ENCODE assay signal across 32 cellular contexts in genomic region chr11:46265764-46266163, GRCh38. TPM values are rescaled to one million over a fixed set of nuclear protein-coding genes. Genes with fewer than 3 reads are reported as not detected.
A peak's percentile ranks its signal among the peaks of the same experiment; 100 is the strongest.
DNase-seq lines count a peak whose midpoint lies in the region; ATAC-seq, FAIRE-seq and TF ChIP-seq lines count a peak whose summit lies in the region.
"Had no signal": no experiment of that assay in that cellular context is flagged by ENCODE, and none has a peak within 500 bp of the region (broad histone marks: within the 10 kb centered on the region; RNA-seq: fewer than 3 reads in every experiment).

No MANE protein-coding gene starts in this region.

- H3K9me3 ChIP-seq in GM12878 (replicated peaks; ENCODE audit: control insufficient read depth, insufficient read depth, low read length) (no peaks in the 10 kb centered on the region; the same call in 2 of the 3 replicates), small intestine (ENCODE audit: control insufficient read depth, low read depth) (no peaks in the 10 kb centered on the region), MM.1S (replicated peaks; ENCODE audit: insufficient read depth, low read length) (no peaks in the 10 kb centered on the region)
- H3K9me3 ChIP-seq: ascending aorta, MG63, ovary had no signal

- no peaks in the 10 kb centered on the region for H3K9me3 Mint-ChIP-seq in activated naive CD4-positive, alpha-beta T cell treated with anti-CD3 and anti-CD28 coated beads, Interleukin-2, amount 10 ng/mL, durations not matched to agents 7 days and 5 days
- H3K9me3 Mint-ChIP-seq: activated CD4-positive, alpha-beta T cell treated with anti-CD3 and anti-CD28 coated beads, Interleukin-2, amount 10 ng/mL, durations not matched to agents 24 days and 14 days; activated naive CD8-positive, alpha-beta T cell treated with anti-CD3 and anti-CD28 coated beads, Interleukin-2, amount 10 ng/mL, durations not matched to agents 7 days and 5 days; T-cell had no signal

- peak overlapping the region; percentile 1; the same call in 1 of the 2 replicates for H3K9ac ChIP-seq in GM12878 (ENCODE audit: control insufficient read depth, insufficient read depth, low read length)
- H3K9ac ChIP-seq in MM.1S (ENCODE audit: low read length): no peak overlapping the region
- H3K9ac ChIP-seq: KMS-11 had no signal

- TF ChIP-seq POLR2A in GM12878 (IDR thresholded peaks at IDR 0.05; ENCODE audit: low read depth, low read length): no peak

- no peaks in the 10 kb centered on the region for H3K9me2 ChIP-seq in MM.1S (replicated peaks; ENCODE audit: insufficient read depth, low read length)

- H3K4me3 ChIP-seq in GM12878 (no peak overlapping the region), small intestine (ENCODE audit: low read depth in 1 of 2, low read length in 2 of 2) (no peak overlapping the region), MM.1S (ENCODE audit: low read length) (no peak overlapping the region)
- H3K4me3 ChIP-seq: ascending aorta, lung, MG63, ovary had no signal

- peaks cover 38% of the 10 kb centered on the region for H3K27me3 Mint-ChIP-seq in activated naive CD4-positive, alpha-beta T cell treated with anti-CD3 and anti-CD28 coated beads, Interleukin-2, amount 10 ng/mL, durations not matched to agents 7 days and 5 days
- H3K27me3 Mint-ChIP-seq: T-cell had no signal

- H3K79me2 ChIP-seq in GM12878 (ENCODE audit: control insufficient read depth, insufficient read depth, low read length) (no peaks in the 10 kb centered on the region), MM.1S (ENCODE audit: low read length) (no peaks in the 10 kb centered on the region)

- SMC1A ChIA-PET in GM12878 (lab: Charles Lee; ENCODE audit: uncharacterized antibody, unreplicated experiment): interaction anchor here (0.8 to 2.8 kb wide), 8 partner anchors 10 to 44 kb away, joined by 3 to 10 read pairs (median 4); no protein-coding TSS in a partner anchor

- in situ Hi-C loops in GM12878 (cut with MboI): no loop called here

- H3K4me3 Mint-ChIP-seq in activated naive CD4-positive, alpha-beta T cell treated with anti-CD3 and anti-CD28 coated beads, Interleukin-2, amount 10 ng/mL, durations not matched to agents 7 days and 5 days: no peak overlapping the region
- H3K4me3 Mint-ChIP-seq: activated CD4-positive, alpha-beta T cell treated with anti-CD3 and anti-CD28 coated beads, Interleukin-2, amount 10 ng/mL, durations not matched to agents 24 days and 14 days; activated naive CD8-positive, alpha-beta T cell treated with anti-CD3 and anti-CD28 coated beads, Interleukin-2, amount 10 ng/mL, durations not matched to agents 7 days and 5 days; nephron progenitor cell; stimulated activated naive B cell treated with anti-CD40 and anti-IgM and Interleukin-4, amounts not matched to agents 10 μg/mL and 1 μg/mL and 100 μg/mL, for 72 hours; T-cell; WTC11 had no signal

- H3K36me3 ChIP-seq in GM12878 (ENCODE audit: control insufficient read depth in 2 of 2, insufficient read depth in 2 of 2, low read length in 1 of 2) (no peaks in the 10 kb centered on the region), small intestine (ENCODE audit: control insufficient read depth in 2 of 2, insufficient read depth in 2 of 2, low read length in 2 of 2) (no peaks in the 10 kb centered on the region), MM.1S (replicated peaks; ENCODE audit: insufficient read depth, low read length) (no peaks in the 10 kb centered on the region)
- H3K36me3 ChIP-seq: ascending aorta, MG63, ovary had no signal

- CTCF ChIA-PET in GM12878 (lab: Yijun Ruan, JAX): interaction anchor here (0.7 to 5.9 kb wide), 5 partner anchors 11 to 43 kb away, joined by 3 to 60 read pairs (median 5); partner anchors contain the start of gene CREB3L1
- CTCF ChIA-PET in activated naive CD4-positive, alpha-beta T cell treated with anti-CD3 and anti-CD28 coated beads, Interleukin-2, amount 10 ng/mL, durations not matched to agents 7 days and 5 days (lab: Charles Lee): interaction anchor here (0.9 kb wide), 1 partner anchor 15 kb away, joined by 3 read pairs; no protein-coding TSS in a partner anchor

- H2AFZ ChIP-seq in GM12878 (ENCODE audit: control insufficient read depth, low read depth, low read length): peak overlapping the region; percentile 75
- no peak overlapping the region for H2AFZ ChIP-seq in MM.1S (ENCODE audit: low read length)

- ATAC-seq in HG02610 (IDR thresholded peaks at IDR 0.05; ENCODE audit: unreplicated experiment) (peak; percentile 21), GM12878 (peak; percentile 58)
- ATAC-seq: HCT116, T-cell, WTC11 had no signal

- no peaks in the 10 kb centered on the region for H3K27me3 ChIP-seq in GM12878 (replicated peaks in 1 of 2; ENCODE audit: control insufficient read depth in 2 of 2, insufficient read depth in 2 of 2, low read length in 1 of 2)
- H3K27me3 ChIP-seq in small intestine (ENCODE audit: control insufficient read depth in 2 of 2, insufficient read depth in 2 of 2, low read length in 2 of 2): no peaks in the 10 kb centered on the region
- H3K27me3 ChIP-seq in MM.1S (replicated peaks; ENCODE audit: insufficient read depth, low read length): no peaks in the 10 kb centered on the region
- H3K27me3 ChIP-seq: ascending aorta, MG63, ovary had no signal

- H3K27ac ChIP-seq in GM12878 (ENCODE audit: control insufficient read depth, insufficient read depth) (peak overlapping the region; percentile 61), small intestine (ENCODE audit: low read depth in 1 of 2, low read length in 1 of 2) (peak overlapping the region in 1 of 2 donors; percentile 19), MM.1S (ENCODE audit: low read length) (no peak overlapping the region)
- H3K27ac ChIP-seq: 22Rv1, ascending aorta, HL-60, KMS-11, ovary had no signal

- DNase-seq in DMS153 (lab: John Stamatoyannopoulos, UW) (peak; percentile 29), DMS153 treated with DMSO at 0.1 percent for 48 hours (lab: John Stamatoyannopoulos, UW; ENCODE audit: unreplicated experiment) (no peak), GM12878 (ENCODE audit: low read depth, low spot score) (peak; percentile 47), small intestine (peak; percentile 63), NCI-H2196 treated with DMSO at 0.1 percent for 48 hours (lab: John Stamatoyannopoulos, UW; ENCODE audit: unreplicated experiment) (no peak), MM.1S (no peak)
- no peak for DNase-seq in activated naive CD4-positive, alpha-beta T cell treated with anti-CD3 and anti-CD28 coated beads, Interleukin-2, amount 10 ng/mL, durations not matched to agents 7 days and 5 days
- DNase-seq: activated CD4-positive, alpha-beta T cell treated with anti-CD3 and anti-CD28 coated beads, Interleukin-2, amount 10 ng/mL, durations not matched to agents 24 days and 14 days; activated effector memory CD4-positive, alpha-beta T cell treated with Interleukin-2 at 50 U/mL for 16 hours; activated naive CD8-positive, alpha-beta T cell treated with anti-CD3 and anti-CD28 coated beads, Interleukin-2, amount 10 ng/mL, durations not matched to agents 7 days and 5 days; Calu3; effector CD8-positive, alpha-beta T cell; hippocampal formation; MG63; NCI-H1930; NCI-H226; NCI-H748 treated with DMSO at 0.1 percent for 48 hours; nephron progenitor cell; ovary; stimulated activated naive B cell treated with anti-CD40 and anti-IgM and Interleukin-4, amounts not matched to agents 10 μg/mL and 1 μg/mL and 100 μg/mL, for 72 hours; T-cell had no signal

- peak in 1 of 3 experiments; percentile 53; a peak in 2 of 6 replicates for TF ChIP-seq CTCF in GM12878 (IDR thresholded peaks at IDR 0.05 in 2 of 3, conservative IDR thresholded peaks at IDR 0.05 in 1 of 3; ENCODE audit: control insufficient read depth in 2 of 3, extremely low read depth in 1 of 3, insufficient read depth in 1 of 3, low read depth in 3 of 3, low read length in 3 of 3)
- no peak for TF ChIP-seq CTCF in MM.1S (IDR thresholded peaks at IDR 0.05; ENCODE audit: low read length)

- no peak overlapping the region for H3K27ac Mint-ChIP-seq in activated naive CD4-positive, alpha-beta T cell treated with anti-CD3 and anti-CD28 coated beads, Interleukin-2, amount 10 ng/mL, durations not matched to agents 7 days and 5 days
- H3K27ac Mint-ChIP-seq: activated CD4-positive, alpha-beta T cell treated with anti-CD3 and anti-CD28 coated beads, Interleukin-2, amount 10 ng/mL, durations not matched to agents 24 days and 14 days; activated naive CD8-positive, alpha-beta T cell treated with anti-CD3 and anti-CD28 coated beads, Interleukin-2, amount 10 ng/mL, durations not matched to agents 7 days and 5 days; nephron progenitor cell; stimulated activated naive B cell treated with anti-CD40 and anti-IgM and Interleukin-4, amounts not matched to agents 10 μg/mL and 1 μg/mL and 100 μg/mL, for 72 hours; T-cell; WTC11 had no signal

- H4K20me1 ChIP-seq in GM12878 (ENCODE audit: control insufficient read depth, insufficient read depth) (no peaks in the 10 kb centered on the region), MM.1S (ENCODE audit: insufficient read depth, low read length) (no peaks in the 10 kb centered on the region)

- RAD21 ChIA-PET in GM12878 (lab: Charles Lee; ENCODE audit: unreplicated experiment): interaction anchor here (1.2 to 4.9 kb wide), 6 partner anchors 11 to 80 kb away, joined by 4 to 20 read pairs (median 8); partner anchors contain the start of gene CREB3L1

- peaks cover 33% of the 10 kb centered on the region for H3K4me1 ChIP-seq in GM12878 (ENCODE audit: control insufficient read depth, insufficient read depth, low read length)
- H3K4me1 ChIP-seq in small intestine (ENCODE audit: control insufficient read depth in 2 of 2, insufficient read depth in 1 of 2, low read depth in 1 of 2, low read length in 1 of 2): no peaks in the 10 kb centered on the region
- no peaks in the 10 kb centered on the region for H3K4me1 ChIP-seq in MM.1S (ENCODE audit: low read length)
- H3K4me1 ChIP-seq: ascending aorta had no signal

- no peak for TF ChIP-seq EP300 in GM12878 (IDR thresholded peaks at IDR 0.05; ENCODE audit: borderline replicate concordance in 1 of 2, control insufficient read depth in 1 of 2, low read depth in 2 of 2, low read length in 2 of 2)

- WGBS in GM12878 (ENCODE audit: insufficient coverage, insufficient replicate concordance, low lambda C conversion rate, missing lambda C conversion rate): 7% methylated on average over 7 of the region's 7 CpGs
- 68 to 75% (median 69%) methylated on average over 7 of the region's 7 CpGs for WGBS in small intestine, 3 donors

- BruUV-seq in GM12878 (replicated peaks; lab: Mats Ljungman, UMichigan): no TSS peak

- H3K4me2 ChIP-seq in GM12878 (ENCODE audit: control insufficient read depth, insufficient read depth): peak overlapping the region; percentile 67
- no peak overlapping the region for H3K4me2 ChIP-seq in MM.1S (ENCODE audit: low read depth, low read length)
- H3K4me2 ChIP-seq: KMS-11 had no signal

- POLR2A ChIA-PET in GM12878 (lab: Charles Lee): interaction anchor here (1.0 to 1.6 kb wide), 3 partner anchors 44 to 224 kb away, joined by 3 to 5 read pairs (median 3); no protein-coding TSS in a partner anchor

- no peaks in the 10 kb centered on the region for H3F3A ChIP-seq in MM.1S (ENCODE audit: insufficient read depth, low read length)

- FAIRE-seq in GM12878 (lab: Jason Lieb, UNC) (no peak), small intestine (lab: Jason Lieb, UNC) (no peak)
- FAIRE-seq: colon had no signal

- no peak for TF ChIP-seq RAD21 in GM12878 (IDR thresholded peaks at IDR 0.05; ENCODE audit: insufficient read depth, low read depth, low read length)

- no peaks in the 10 kb centered on the region for H3K36me3 Mint-ChIP-seq in activated naive CD4-positive, alpha-beta T cell treated with anti-CD3 and anti-CD28 coated beads, Interleukin-2, amount 10 ng/mL, durations not matched to agents 7 days and 5 days
- H3K36me3 Mint-ChIP-seq: activated naive CD8-positive, alpha-beta T cell treated with anti-CD3 and anti-CD28 coated beads, Interleukin-2, amount 10 ng/mL, durations not matched to agents 7 days and 5 days; stimulated activated naive B cell treated with anti-CD40 and anti-IgM and Interleukin-4, amounts not matched to agents 10 μg/mL and 1 μg/mL and 100 μg/mL, for 72 hours; T-cell; WTC11 had no signal

- intact Hi-C loops in GM12878 (cut with micrococcal nuclease; ENCODE audit: unreplicated experiment): no loop called here

- H3K4me1 Mint-ChIP-seq in activated naive CD4-positive, alpha-beta T cell treated with anti-CD3 and anti-CD28 coated beads, Interleukin-2, amount 10 ng/mL, durations not matched to agents 7 days and 5 days: no peaks in the 10 kb centered on the region
- H3K4me1 Mint-ChIP-seq: activated CD4-positive, alpha-beta T cell treated with anti-CD3 and anti-CD28 coated beads, Interleukin-2, amount 10 ng/mL, durations not matched to agents 24 days and 14 days; activated naive CD8-positive, alpha-beta T cell treated with anti-CD3 and anti-CD28 coated beads, Interleukin-2, amount 10 ng/mL, durations not matched to agents 7 days and 5 days; T-cell had no signal

RNA-seq across cellular contexts. Expression of gene CREB3L1, which starts 11.7 kb away (rescaled TPM):
- total RNA-seq in GM12878 (2013; cell fraction: nucleolus; rRNA removed): 3.5 and 4.3 TPM in 2 replicates
- total RNA-seq in GM12878 (2014; rRNA removed) (0.11 and 1.2 TPM in 2 replicates), GM12878 (2014; rRNA removed; fragmentation: Illumina TruSeq; extraction: Trizol) (0.04 TPM in 1 of 2 replicates, not detected in the other), GM12878 (2021) (1.0 and 1.4 TPM in 2 replicates)
- polyA plus RNA-seq in GM12878 (2011; ENCODE audit: low read depth): 0.91 TPM
- polyA plus RNA-seq in GM12878 (2011; rRNA removed) (0.18 and 0.26 TPM in 2 replicates), GM12878 (2014; fragmentation: Illumina TruSeq; extraction: Trizol) (0.25 and 0.28 TPM in 2 replicates), GM12878 (2014; fragmentation: Nextera tagmentation; extraction: Ambion mirVana) (under 1 TPM; 0.03 to 0.13 TPM), GM12878 (2014; rRNA removed) (0.20 and 0.28 TPM in 2 replicates), GM12878 (2016; fragmentation: Nextera tagmentation; extraction: Ambion mirVana) (under 1 TPM; 0.24 to 0.27 TPM), small intestine (10 to 100 TPM; 14.3 to 36.9 (median 15.7) TPM)
- 0.20 and 0.30 TPM in 2 replicates for polyA plus RNA-seq in GM12878 (2011; cell fraction: cytosol; rRNA removed)
- polyA plus RNA-seq in GM12878 (2011; cell fraction: nucleus; rRNA removed): 0.37 and 0.75 TPM in 2 replicates
- polyA plus RNA-seq in GM12878 (2012): 2.7 and 3.3 TPM in 2 replicates
- 0.31 and 0.37 TPM in 2 replicates for polyA minus RNA-seq in GM12878 (2011; rRNA and poly(A)+ RNA removed)
- 0.94 and 2.4 TPM in 2 replicates for polyA minus RNA-seq in GM12878 (2011; cell fraction: cytosol; rRNA and poly(A)+ RNA removed)
- 0.36 and 0.67 TPM in 2 replicates for polyA minus RNA-seq in GM12878 (2011; cell fraction: nucleus; rRNA and poly(A)+ RNA removed)
- total RNA-seq: activated CD8-positive, alpha-beta memory T cell treated with anti-CD3 and anti-CD28 coated beads for 36 hours; activated naive CD8-positive, alpha-beta T cell treated with anti-CD3 and anti-CD28 coated beads, Interleukin-2, amount 10 ng/mL, durations not matched to agents 7 days and 5 days; Calu3; SK-MEL-5 had no signal

Comparison
In these comparisons a context has a peak if more than half of its experiments do, and no peak if none do; other contexts are left out.
1. DNase-seq: peak in DMS153 (single experiment), GM12878 (single experiment) and small intestine (single experiment); none in DMS153 treated with DMSO at 0.1 percent for 48 hours (single experiment), NCI-H2196 treated with DMSO at 0.1 percent for 48 hours (single experiment), MM.1S (single experiment) and activated naive CD4-positive, alpha-beta T cell treated with anti-CD3 and anti-CD28 coated beads, Interleukin-2, amount 10 ng/mL, durations not matched to agents 7 days and 5 days (single experiment).